8 cellular contexts compared by ENCODE assay signal in the genomic region with DNA sequence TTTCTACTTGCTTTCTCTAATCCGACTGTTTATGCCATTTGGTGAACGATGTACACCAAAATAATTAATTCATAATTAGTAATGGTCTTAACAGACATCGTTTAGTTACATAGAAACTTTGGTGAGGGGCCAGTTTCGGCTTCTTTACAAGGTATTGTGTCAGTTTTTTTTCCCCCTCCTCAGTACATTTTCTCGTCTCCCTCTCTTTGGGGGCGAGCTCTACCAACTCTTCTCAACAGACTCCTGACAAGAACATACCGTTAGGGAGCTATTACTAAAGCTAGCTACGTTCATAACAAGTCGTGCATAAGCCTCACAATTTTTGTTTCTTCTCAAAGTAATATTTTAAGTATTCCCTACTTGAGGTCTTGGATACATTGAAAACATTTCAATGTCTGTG. TPM values are rescaled to one million over a fixed set of nuclear protein-coding genes. Genes with fewer than 3 reads are reported as not detected.
DNase-seq lines count a peak whose midpoint lies in the region; ATAC-seq and TF ChIP-seq lines count a peak whose summit lies in the region.

No MANE protein-coding gene starts in this region.

- peaks cover 6% of the 10 kb centered on the region for H3K36me3 Mint-ChIP-seq in endothelial cell (ENCODE audit: low read depth, unreplicated experiment)

- peaks cover 7% of the 10 kb centered on the region for H3K27me3 Mint-ChIP-seq in endothelial cell (ENCODE audit: unreplicated experiment)

- peak overlapping the region; percentile 99 for H3K27ac Mint-ChIP-seq in endothelial cell (ENCODE audit: unreplicated experiment)

- peak overlapping the region; percentile 98 for H3K4me3 ChIP-seq in DOHH2 (ENCODE audit: low read length)
- H3K4me3 ChIP-seq in OCI-LY1 (ENCODE audit: low read depth, low read length, poor library complexity, severe bottlenecking) = peak overlapping the region; percentile 79
- H3K4me3 ChIP-seq in ovary = peak overlapping the region; percentile 95

- peaks cover 22% of the 10 kb centered on the region for H3K4me1 Mint-ChIP-seq in endothelial cell (ENCODE audit: unreplicated experiment)

- no peak for ATAC-seq in left colon
- ATAC-seq in HG03457 (IDR thresholded peaks at IDR 0.05; ENCODE audit: unreplicated experiment) = no peak

- peaks cover 35% of the 10 kb centered on the region for H3K36me3 ChIP-seq in DOHH2 (ENCODE audit: control insufficient read depth, low read length)
- H3K36me3 ChIP-seq in OCI-LY1 (ENCODE audit: insufficient read depth, low read length) = peaks cover 7% of the 10 kb centered on the region; the same call in 1 of the 2 replicates
- no peaks in the 10 kb centered on the region for H3K36me3 ChIP-seq in ovary

- TF ChIP-seq POLR2A in ovary (IDR thresholded peaks at IDR 0.05) = no peak

- intact Hi-C loops in ovary (cut with DNase I) = no loop called here
- intact Hi-C loops in left colon (cut with DNase I, micrococcal nuclease) = no loop called here

- H3K9me3 Mint-ChIP-seq in endothelial cell (ENCODE audit: unreplicated experiment) = no peaks in the 10 kb centered on the region

- H3K9me2 ChIP-seq in DOHH2 (replicated peaks; ENCODE audit: control insufficient read depth, low read length) = no peaks in the 10 kb centered on the region
- no peaks in the 10 kb centered on the region for H3K9me2 ChIP-seq in OCI-LY1 (ENCODE audit: low read depth, low read length)

- DNase-seq in endothelial cell (ENCODE audit: low spot score) (no peak), ovary (no peak), left colon (no peak), ACHN (no peak), HEK293T (ENCODE audit: extremely low spot score) (no peak)

- no peak for TF ChIP-seq EP300 in ovary (IDR thresholded peaks at IDR 0.05)

- in situ Hi-C loops in ACHN (cut with HindIII; ENCODE audit: low pct_ligation_motif_present, low pct_unique_long_range_greater_than_20kb, low sequenced_read_pairs) = no loop called here

- WGBS in ovary, 3 donors = 5 to 6% (median 6%) methylated on average over 9 of the region's 9 CpGs

- CTCF ChIA-PET in HEK293T (lab: Yijun Ruan, JAX) = interaction anchor here (0.6 kb wide), 1 partner anchor 46 kb away, joined by 3 read pairs; no protein-coding TSS in a partner anchor

- H3K4me2 ChIP-seq in DOHH2 (ENCODE audit: low read length) = peak overlapping the region; percentile 87
- peak overlapping the region; percentile 95 for H3K4me2 ChIP-seq in OCI-LY1 (ENCODE audit: low read length)

- H3F3A ChIP-seq in DOHH2 (ENCODE audit: control insufficient read depth, insufficient read depth) (no peaks in the 10 kb centered on the region; the same call in 1 of the 2 replicates), OCI-LY1 (ENCODE audit: insufficient read depth, low read length) (no peaks in the 10 kb centered on the region)

- H3K9ac ChIP-seq in OCI-LY1 (ENCODE audit: low read length) = peak overlapping the region; percentile 82

- H3K4me1 ChIP-seq in DOHH2 (ENCODE audit: control insufficient read depth, low read length) = peaks cover 57% of the 10 kb centered on the region
- peaks cover 48% of the 10 kb centered on the region for H3K4me1 ChIP-seq in OCI-LY1 (ENCODE audit: insufficient read depth, low read length, severe bottlenecking)
- H3K4me1 ChIP-seq in ovary (ENCODE audit: insufficient read depth) = peaks cover 10% of the 10 kb centered on the region

- H3K79me2 ChIP-seq in DOHH2 (ENCODE audit: control insufficient read depth, low read length) (peaks cover 77% of the 10 kb centered on the region), OCI-LY1 (ENCODE audit: insufficient read depth, low read length) (peaks cover 61% of the 10 kb centered on the region)

- no peak for TF ChIP-seq CTCF in DOHH2 (IDR thresholded peaks at IDR 0.05; ENCODE audit: low read depth, low read length, poor library complexity, severe bottlenecking)
- no peak for TF ChIP-seq CTCF in OCI-LY1 (IDR thresholded peaks at IDR 0.05; ENCODE audit: low read length)
- no peak for TF ChIP-seq CTCF in endothelial cell (IDR thresholded peaks at IDR 0.05; ENCODE audit: unreplicated experiment)
- TF ChIP-seq CTCF in ovary (IDR thresholded peaks at IDR 0.05) = no peak

- peaks cover 33% of the 10 kb centered on the region for H4K20me1 ChIP-seq in DOHH2 (ENCODE audit: control insufficient read depth, insufficient read depth, low read depth, low read length)
- peaks cover 8% of the 10 kb centered on the region; the same call in 1 of the 2 replicates for H4K20me1 ChIP-seq in OCI-LY1 (ENCODE audit: insufficient read depth, low read length)

- H3K27ac ChIP-seq in DOHH2 (ENCODE audit: low read depth, low read length) (peak overlapping the region; percentile 77), OCI-LY1 (ENCODE audit: low read depth, low read length, poor library complexity, severe bottlenecking) (peak overlapping the region; percentile 74), ovary (no peak overlapping the region)

- H3K27me3 ChIP-seq in DOHH2 (ENCODE audit: control insufficient read depth, low read length) (no peaks in the 10 kb centered on the region), OCI-LY1 (ENCODE audit: insufficient read depth, low read length) (no peaks in the 10 kb centered on the region), ovary (no peaks in the 10 kb centered on the region)

- H3K9me3 ChIP-seq in DOHH2 (ENCODE audit: control insufficient read depth, insufficient read depth, low read length) (no peaks in the 10 kb centered on the region), OCI-LY1 (ENCODE audit: low read length) (no peaks in the 10 kb centered on the region), ovary (no peaks in the 10 kb centered on the region)

- POLR2A ChIA-PET in HEK293T (lab: Yijun Ruan, JAX) = interaction anchor here (2.7 kb wide), 1 partner anchor 174 kb away, joined by 8 read pairs; no protein-coding TSS in a partner anchor

- peak overlapping the region; percentile 99 for H3K4me3 Mint-ChIP-seq in endothelial cell (ENCODE audit: unreplicated experiment)

- no peak overlapping the region for H2AFZ ChIP-seq in OCI-LY1 (ENCODE audit: low read length)

TF ChIP-seq in HEK293T, 16 proteins besides CTCF, POLR2A, EP300 and RAD21:
- TF ChIP-seq BHLHE40 (IDR thresholded peaks at IDR 0.05; ENCODE audit: borderline replicate concordance) = no peak
- TF ChIP-seq ELF4 (IDR thresholded peaks at IDR 0.05) = no peak
- TF ChIP-seq, protein P1, sequence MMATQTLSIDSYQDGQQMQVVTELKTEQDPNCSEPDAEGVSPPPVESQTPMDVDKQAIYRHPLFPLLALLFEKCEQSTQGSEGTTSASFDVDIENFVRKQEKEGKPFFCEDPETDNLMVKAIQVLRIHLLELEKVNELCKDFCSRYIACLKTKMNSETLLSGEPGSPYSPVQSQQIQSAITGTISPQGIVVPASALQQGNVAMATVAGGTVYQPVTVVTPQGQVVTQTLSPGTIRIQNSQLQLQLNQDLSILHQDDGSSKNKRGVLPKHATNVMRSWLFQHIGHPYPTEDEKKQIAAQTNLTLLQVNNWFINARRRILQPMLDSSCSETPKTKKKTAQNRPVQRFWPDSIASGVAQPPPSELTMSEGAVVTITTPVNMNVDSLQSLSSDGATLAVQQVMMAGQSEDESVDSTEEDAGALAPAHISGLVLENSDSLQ (IDR thresholded peaks at IDR 0.05) = no peak
- no peak for TF ChIP-seq SUZ12 (IDR thresholded peaks at IDR 0.05)
- no peak for TF ChIP-seq FOXM1 (IDR thresholded peaks at IDR 0.05; ENCODE audit: borderline replicate concordance)
- TF ChIP-seq SP1 (IDR thresholded peaks at IDR 0.05) = no peak
- no peak for TF ChIP-seq L3MBTL2 (conservative IDR thresholded peaks at IDR 0.05)
- no peak for TF ChIP-seq NFRKB (IDR thresholded peaks at IDR 0.05)
- TF ChIP-seq FOXK2 (IDR thresholded peaks at IDR 0.05) = no peak
- no peak for TF ChIP-seq ZNF384 (IDR thresholded peaks at IDR 0.05)
TF ChIP-seq in HEK293T: peak in this region for 0.

RNA-seq across cellular contexts. Expression of a gene that starts 1.4 kb away (rescaled TPM):
- total RNA-seq in endothelial cell (ENCODE audit: unreplicated experiment) (86.1 TPM), ovary (100 to 1,000 TPM in 1 of 7 donors, 10 to 100 TPM in 6; 82.6 to 117 (median 98.0) TPM), left colon (10 to 100 TPM; 55.1 to 69.1 TPM)
- 10 to 100 TPM; 32.3 to 61.3 TPM for polyA plus RNA-seq in ovary

RNA-seq across cellular contexts. Expression of a gene that starts 39.3 kb away (rescaled TPM):
- not detected for total RNA-seq in endothelial cell (ENCODE audit: unreplicated experiment)
- under 1 TPM in 1 of 7 donors, not detected in 6; 0.08 TPM for total RNA-seq in ovary
- polyA plus RNA-seq in ovary = under 1 TPM; 0.04 to 0.07 TPM
- not detected for total RNA-seq in left colon

Comparison
In these comparisons a context has a peak if more than half of its experiments do, and no peak if none do; other contexts are left out.
1. H3K27ac ChIP-seq: peak in DOHH2 (single experiment) and OCI-LY1 (single experiment); none in ovary (0 of 2).
2. Peak in every context shown above with its lines, with median percentiles within 50 percentile points of each other: H3K4me3 ChIP-seq.